Comparison of ENCODE assay signal across 10 cellular contexts in the genomic region with DNA sequence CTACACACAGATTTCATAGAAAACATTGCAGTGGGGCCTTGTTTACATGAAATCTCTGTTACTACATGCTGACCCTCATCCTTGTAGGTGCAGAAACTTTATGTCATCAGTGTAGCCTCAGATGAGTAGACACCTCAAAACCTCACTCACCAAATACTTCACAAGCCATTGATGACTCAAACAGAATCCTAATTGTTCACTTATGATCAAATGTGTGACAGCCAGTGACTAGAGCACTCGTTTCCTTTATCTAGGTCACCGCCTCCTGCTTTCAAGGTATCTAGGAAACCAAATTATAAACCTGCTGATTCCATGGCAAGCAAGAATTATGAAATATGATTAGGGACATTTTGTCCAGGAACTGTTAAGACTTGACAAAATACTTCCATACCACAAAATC.
DNase-seq lines count a peak whose midpoint lies in the region; ATAC-seq and TF ChIP-seq lines count a peak whose summit lies in the region.
"Had no signal": no experiment of that assay in that cellular context is flagged by ENCODE, and none has a peak within 500 bp of the region (broad histone marks: within the 10 kb centered on the region; RNA-seq: fewer than 3 reads in every experiment).

No MANE protein-coding gene starts in this region.

- no peak overlapping the region for H3K27ac Mint-ChIP-seq in activated naive CD4-positive, alpha-beta T cell treated with anti-CD3 and anti-CD28 coated beads, Interleukin-2, amount 50 U/mL, for 72 hours
- peak overlapping the region; percentile 11 for H3K27ac Mint-ChIP-seq in activated T-helper 17 cell treated with anti-CD3 and anti-CD28 coated beads, Interleukin-2, amount 50 U/mL, for 72 hours
- H3K27ac Mint-ChIP-seq in stimulated activated effector memory CD8-positive, alpha-beta T cell treated with anti-CD3 and anti-CD28 coated beads, Interleukin-12 subunit alpha, Interleukin-12 subunit beta, amount 100 ng/mL, for 72 hours, result no peak overlapping the region

- no peaks in the 10 kb centered on the region for H3K9me3 ChIP-seq in spleen
- H3K9me3 ChIP-seq: adrenal gland had no signal

- no peak overlapping the region for H3K4me3 ChIP-seq in spleen
- H3K4me3 ChIP-seq: adrenal gland had no signal

- peak; percentile 48 to 97 for ATAC-seq in activated naive CD4-positive, alpha-beta T cell treated with anti-CD3 and anti-CD28 coated beads, Interleukin-2, amount 50 U/mL, for 72 hours
- ATAC-seq in HG02973 (IDR thresholded peaks at IDR 0.05; ENCODE audit: unreplicated experiment), result peak; percentile 86
- ATAC-seq in activated T-helper 17 cell treated with anti-CD3 and anti-CD28 coated beads, Interleukin-2, amount 50 U/mL, for 72 hours (replicated peaks), result peak; percentile 97
- peak; percentile 99 for ATAC-seq in stimulated activated effector memory CD8-positive, alpha-beta T cell treated with anti-CD3 and anti-CD28 coated beads, Interleukin-12 subunit alpha, Interleukin-12 subunit beta, amount 100 ng/mL, for 72 hours
- no peak for ATAC-seq in GM19328 (IDR thresholded peaks at IDR 0.05; ENCODE audit: unreplicated experiment)

- H3K36me3 Mint-ChIP-seq in activated naive CD4-positive, alpha-beta T cell treated with anti-CD3 and anti-CD28 coated beads, Interleukin-2, amount 50 U/mL, for 72 hours, result no peaks in the 10 kb centered on the region
- H3K36me3 Mint-ChIP-seq in activated T-helper 17 cell treated with anti-CD3 and anti-CD28 coated beads, Interleukin-2, amount 50 U/mL, for 72 hours (ENCODE audit: low read depth), result no peaks in the 10 kb centered on the region
- H3K36me3 Mint-ChIP-seq in stimulated activated effector memory CD8-positive, alpha-beta T cell treated with anti-CD3 and anti-CD28 coated beads, Interleukin-12 subunit alpha, Interleukin-12 subunit beta, amount 100 ng/mL, for 72 hours, result no peaks in the 10 kb centered on the region

- no peak for DNase-seq in activated naive CD4-positive, alpha-beta T cell treated with anti-CD3 and anti-CD28 coated beads, Interleukin-2, amount 50 U/mL, for 72 hours (ENCODE audit: low spot score in 2 of 2)
- DNase-seq in activated naive CD4-positive, alpha-beta T cell treated with Interleukin-2 at 50 U/mL for 16 hours, result no peak
- no peak for DNase-seq in stimulated activated effector memory CD8-positive, alpha-beta T cell treated with anti-CD3 and anti-CD28 coated beads, Interleukin-12 subunit alpha, Interleukin-12 subunit beta, amount 100 ng/mL, for 72 hours (ENCODE audit: low spot score in 2 of 2)
- DNase-seq in spleen, result no peak
- DNase-seq in ureter (ENCODE audit: low spot score), result no peak
- DNase-seq: activated CD8-positive, alpha-beta memory T cell treated with anti-CD3 and anti-CD28 coated beads for 24 hours; adrenal gland had no signal

- intact Hi-C loops in spleen (cut with DNase I; ENCODE audit: low total_unique reads), result no loop called here

- no peaks in the 10 kb centered on the region for H3K4me1 ChIP-seq in spleen
- H3K4me1 ChIP-seq: adrenal gland had no signal

- H3K27ac ChIP-seq in spleen, result no peak overlapping the region
- H3K27ac ChIP-seq: adrenal gland had no signal

- H3K4me3 Mint-ChIP-seq in activated T-helper 17 cell treated with anti-CD3 and anti-CD28 coated beads, Interleukin-2, amount 50 U/mL, for 72 hours, result no peak overlapping the region
- H3K4me3 Mint-ChIP-seq in stimulated activated effector memory CD8-positive, alpha-beta T cell treated with anti-CD3 and anti-CD28 coated beads, Interleukin-12 subunit alpha, Interleukin-12 subunit beta, amount 100 ng/mL, for 72 hours, result no peak overlapping the region

- H3K9me3 Mint-ChIP-seq in activated naive CD4-positive, alpha-beta T cell treated with anti-CD3 and anti-CD28 coated beads, Interleukin-2, amount 50 U/mL, for 72 hours, result no peaks in the 10 kb centered on the region
- no peaks in the 10 kb centered on the region for H3K9me3 Mint-ChIP-seq in activated T-helper 17 cell treated with anti-CD3 and anti-CD28 coated beads, Interleukin-2, amount 50 U/mL, for 72 hours
- no peaks in the 10 kb centered on the region for H3K9me3 Mint-ChIP-seq in stimulated activated effector memory CD8-positive, alpha-beta T cell treated with anti-CD3 and anti-CD28 coated beads, Interleukin-12 subunit alpha, Interleukin-12 subunit beta, amount 100 ng/mL, for 72 hours

- H3K36me3 ChIP-seq in spleen, result no peaks in the 10 kb centered on the region
- H3K36me3 ChIP-seq: adrenal gland had no signal

- no peaks in the 10 kb centered on the region for H3K27me3 ChIP-seq in spleen (replicated peaks in 1 of 7)
- H3K27me3 ChIP-seq: adrenal gland had no signal

- no peak for TF ChIP-seq POLR2A in spleen (IDR thresholded peaks at IDR 0.05)

- no peak for TF ChIP-seq CTCF in spleen (IDR thresholded peaks at IDR 0.05 in 8 of 11, conservative IDR thresholded peaks at IDR 0.05 in 3 of 11)

- H3K4me1 Mint-ChIP-seq in activated T-helper 17 cell treated with anti-CD3 and anti-CD28 coated beads, Interleukin-2, amount 50 U/mL, for 72 hours, result no peaks in the 10 kb centered on the region
- peaks cover 9% of the 10 kb centered on the region for H3K4me1 Mint-ChIP-seq in stimulated activated effector memory CD8-positive, alpha-beta T cell treated with anti-CD3 and anti-CD28 coated beads, Interleukin-12 subunit alpha, Interleukin-12 subunit beta, amount 100 ng/mL, for 72 hours

- H3K27me3 Mint-ChIP-seq in activated T-helper 17 cell treated with anti-CD3 and anti-CD28 coated beads, Interleukin-2, amount 50 U/mL, for 72 hours, result peaks cover 16% of the 10 kb centered on the region

- 56 to 76% (median 61%) methylated on average over 2 of the region's 2 CpGs for WGBS in spleen, 5 donors
